In the genomic region with DNA sequence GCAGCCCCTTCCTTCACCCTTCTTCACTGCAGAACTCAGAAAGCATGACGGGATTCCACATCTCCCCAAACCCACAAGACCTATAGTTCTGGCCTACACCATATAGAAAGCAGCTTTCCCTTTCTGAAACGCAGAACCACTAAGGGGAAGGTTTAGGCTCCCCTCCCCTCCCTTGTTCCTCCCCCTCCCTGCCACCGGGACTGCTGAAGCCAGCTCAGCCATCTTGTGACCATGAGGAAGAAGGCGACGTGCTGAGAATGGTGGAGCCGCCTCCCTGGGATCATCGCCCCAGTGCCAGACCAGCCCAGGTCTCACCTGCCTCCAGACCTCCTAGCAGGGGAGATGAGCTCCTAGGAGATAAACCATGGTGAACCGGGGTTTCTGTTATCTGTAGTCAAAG, we compare ENCODE assay signal across 1 cellular context.
TF ChIP-seq lines count a peak whose summit lies in the region.

No MANE protein-coding gene starts in this region.

TF ChIP-seq in H1, 55 proteins besides CTCF, POLR2A, EP300 and RAD21:
- TF ChIP-seq EZH2 (IDR thresholded peaks at IDR 0.05; ENCODE audit: low read depth, low read length, severe bottlenecking): no peak
- no peak for TF ChIP-seq RXRA (IDR thresholded peaks at IDR 0.05; ENCODE audit: insufficient read depth, low read depth, low read length)
- peak; percentile 54; the same call in 1 of the 2 replicates for TF ChIP-seq YY1 (IDR thresholded peaks at IDR 0.05; ENCODE audit: low read depth, low read length)
- no peak for TF ChIP-seq SAP30 (IDR thresholded peaks at IDR 0.05; ENCODE audit: insufficient read depth, insufficient replicate concordance, low read length)
